ENCODE assay signal across 15 cellular contexts in the genomic region with DNA sequence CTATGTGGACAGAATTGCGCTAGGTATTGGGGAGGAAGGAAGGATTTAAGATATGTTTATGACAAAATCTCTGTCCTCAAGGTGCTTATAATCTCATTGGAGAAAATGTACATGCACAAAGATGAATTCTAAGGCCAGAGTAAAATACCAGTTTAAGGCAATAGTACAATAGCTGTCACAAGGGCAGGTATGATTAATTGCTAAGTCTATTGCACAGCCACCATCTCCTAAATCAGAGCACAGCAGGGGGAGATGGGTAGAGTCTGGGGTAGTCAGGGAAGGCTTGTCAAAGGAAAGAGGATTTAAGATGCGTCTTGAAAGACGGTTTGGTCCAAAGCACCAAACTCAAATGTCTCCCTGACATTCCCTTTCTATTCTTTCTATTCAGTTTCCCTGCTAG.
DNase-seq lines count a peak whose midpoint lies in the region; ATAC-seq and TF ChIP-seq lines count a peak whose summit lies in the region.
"Had no signal": no experiment of that assay in that cellular context is flagged by ENCODE, and none has a peak within 500 bp of the region (broad histone marks: within the 10 kb centered on the region; RNA-seq: fewer than 3 reads in every experiment).

No MANE protein-coding gene starts in this region.

- H3K9me3 ChIP-seq in NT2/D1 (ENCODE audit: insufficient read depth, low read length), result no peaks in the 10 kb centered on the region
- no peaks in the 10 kb centered on the region for H3K9me3 ChIP-seq in aorta (ENCODE audit: control insufficient read depth, low read length)
- H3K9me3 ChIP-seq in T-helper 17 cell (ENCODE audit: control insufficient read depth, low read length, poor library complexity, severe bottlenecking), result no peaks in the 10 kb centered on the region
- H3K9me3 ChIP-seq: BLaER1, Caco-2 had no signal

- H3K36me3 Mint-ChIP-seq in mesothelial cell of epicardium, result no peaks in the 10 kb centered on the region
- no peaks in the 10 kb centered on the region for H3K36me3 Mint-ChIP-seq in T-helper 17 cell (ENCODE audit: low read depth)
- H3K36me3 Mint-ChIP-seq: CD8-positive, alpha-beta memory T cell had no signal

- no peak for TF ChIP-seq CTCF in mesothelial cell of epicardium (IDR thresholded peaks at IDR 0.05; ENCODE audit: unreplicated experiment)

- peaks cover 71% of the 10 kb centered on the region for H3K4me1 Mint-ChIP-seq in mesothelial cell of epicardium
- peaks cover 5% of the 10 kb centered on the region for H3K4me1 Mint-ChIP-seq in T-helper 17 cell
- H3K4me1 Mint-ChIP-seq: CD8-positive, alpha-beta memory T cell had no signal

- 96 to 99% methylated on average over 3 of the region's 3 CpGs for WGBS in aorta, 2 donors

- intact Hi-C loops in aorta (cut with DNase I), result loop anchor here (5.0 to 10.0 kb wide), 4 partner anchors 478 to 880 kb away; no protein-coding TSS in a partner anchor

- H3K4me3 Mint-ChIP-seq in mesothelial cell of epicardium (no peak overlapping the region), T-helper 17 cell (no peak overlapping the region)
- H3K4me3 Mint-ChIP-seq: CD8-positive, alpha-beta memory T cell had no signal

- H3K27me3 ChIP-seq in H7 (ENCODE audit: control insufficient read depth, insufficient read depth, low read length) (no peaks in the 10 kb centered on the region), NT2/D1 (ENCODE audit: insufficient read depth, insufficient read length) (peaks cover 5% of the 10 kb centered on the region), aorta (ENCODE audit: control insufficient read depth in 1 of 2, insufficient read depth in 2 of 2, low read length in 1 of 2) (no peaks in the 10 kb centered on the region)
- H3K27me3 ChIP-seq: BLaER1 had no signal

- no peaks in the 10 kb centered on the region for H3K27me3 Mint-ChIP-seq in mesothelial cell of epicardium (ENCODE audit: low read depth)
- peaks cover 56% of the 10 kb centered on the region for H3K27me3 Mint-ChIP-seq in T-helper 17 cell

- H3K4me1 ChIP-seq in NT2/D1 (ENCODE audit: insufficient read depth, insufficient read length) (peaks cover 3% of the 10 kb centered on the region), aorta (ENCODE audit: control insufficient read depth in 1 of 2, insufficient read depth in 2 of 2, low read length in 2 of 2) (peaks cover 5 to 14% of the 10 kb centered on the region in 2 donors)
- H3K4me1 ChIP-seq: BLaER1, Caco-2 had no signal

- H3K27ac ChIP-seq in aorta (ENCODE audit: low read depth in 1 of 2, low read length in 2 of 2), result peak overlapping the region; percentile 48 to 54
- H3K27ac ChIP-seq: BLaER1, HL-60 had no signal

- ATAC-seq in aorta (ENCODE audit: low FRiP score) (no peak), T-helper 17 cell (no peak)

- H3K36me3 ChIP-seq in H7 (replicated peaks; ENCODE audit: control insufficient read depth, insufficient read depth, low read length) (no peaks in the 10 kb centered on the region), NT2/D1 (ENCODE audit: insufficient read depth, insufficient read length, low read length) (no peaks in the 10 kb centered on the region), aorta (ENCODE audit: control insufficient read depth in 1 of 2, insufficient read depth in 2 of 2, low read length in 1 of 2) (no peaks in the 10 kb centered on the region)
- H3K36me3 ChIP-seq: BLaER1 had no signal

- H3K4me3 ChIP-seq in H7 (ENCODE audit: insufficient read depth, low read depth, low read length), result no peak overlapping the region
- H3K4me3 ChIP-seq in NT2/D1 (ENCODE audit: insufficient read length, low read depth), result no peak overlapping the region
- no peak overlapping the region for H3K4me3 ChIP-seq in aorta (ENCODE audit: low read length in 2 of 2)
- H3K4me3 ChIP-seq: BLaER1 had no signal

- H3K27ac Mint-ChIP-seq in mesothelial cell of epicardium (peak overlapping the region; percentile 15), T-helper 17 cell (no peak overlapping the region)
- H3K27ac Mint-ChIP-seq: CD8-positive, alpha-beta memory T cell had no signal

- no peak overlapping the region for H3K9ac ChIP-seq in NT2/D1 (ENCODE audit: insufficient read length, low read depth)
- H3K9ac ChIP-seq: BLaER1 had no signal

- no peaks in the 10 kb centered on the region for H3K9me3 Mint-ChIP-seq in mesothelial cell of epicardium
- H3K9me3 Mint-ChIP-seq: CD8-positive, alpha-beta memory T cell had no signal

- peak; percentile 22 for DNase-seq in H7
- peak; percentile 15 for DNase-seq in NT2/D1 (ENCODE audit: low read depth, low spot score)
- DNase-seq in mesothelial cell of epicardium (ENCODE audit: low spot score in 2 of 2, unreplicated experiment in 2 of 2), result no peak
- no peak for DNase-seq in aorta
- no peak for DNase-seq in NCI-H226
- DNase-seq in NCI-H1694 (lab: John Stamatoyannopoulos, UW), result no peak
- DNase-seq in T-helper 17 cell, result no peak
- DNase-seq: 8988T; AML-193; Caco-2; CD8-positive, alpha-beta memory T cell; DND-41; GDM1 had no signal

Comparison
In these comparisons a context has a peak if more than half of its experiments do, and no peak if none do; other contexts are left out.
1. DNase-seq: peak in H7 (single experiment) and NT2/D1 (single experiment); none in mesothelial cell of epicardium (0 of 2), aorta (0 of 2), NCI-H226 (single experiment), NCI-H1694 (single experiment) and T-helper 17 cell (0 of 3).